Comparison of ENCODE assay signal across 22 cellular contexts in genomic region chr1:1605724-1606123, GRCh38. TPM values are rescaled to one million over a fixed set of nuclear protein-coding genes. Genes with fewer than 3 reads are reported as not detected.
"Had no signal": no experiment of that assay in that cellular context is flagged by ENCODE, and none has a peak within 500 bp of the region (broad histone marks: within the 10 kb centered on the region; RNA-seq: fewer than 3 reads in every experiment).

No MANE protein-coding gene starts in this region.

- H3K9ac ChIP-seq: SK-N-SH had no signal

- H3K36me3 Mint-ChIP-seq: IgD-negative memory B cell had no signal

- H3K9me3 ChIP-seq: SK-N-SH had no signal

- DNase-seq: KBM-7, MV-4-11, NCI-H1048, NCI-H1105, NCI-H1417, NCI-H1436 treated with DMSO at 0.1 percent for 48 hours, NCI-H1694, NCI-H187 treated with DMSO at 0.1 percent for 48 hours, NCI-H2029 treated with DMSO at 0.1 percent for 48 hours, NCI-H226, NCI-H446, NCI-H510A, NCI-H524 treated with DMSO at 0.1 percent for 48 hours, NCI-H69, NCI-H774, RPMI8226, SHP77, SK-N-SH, SW 1271 had no signal

- H3K27me3 Mint-ChIP-seq: IgD-negative memory B cell had no signal

- H3K4me3 Mint-ChIP-seq: IgD-negative memory B cell had no signal

- H3K4me2 ChIP-seq: SK-N-SH had no signal

- H3K27ac Mint-ChIP-seq: IgD-negative memory B cell had no signal

RNA-seq across cellular contexts. Expression of gene FNDC10, which starts 5.8 kb away (rescaled TPM):
- polyA plus RNA-seq: IgD-negative memory B cell had no signal

RNA-seq across cellular contexts. Expression of gene MMP23B, which starts 26.2 kb away (rescaled TPM):
- total RNA-seq: HT1080, SK-MEL-5 had no signal
